ENCODE assay signal across 8 cellular contexts in the genomic region with DNA sequence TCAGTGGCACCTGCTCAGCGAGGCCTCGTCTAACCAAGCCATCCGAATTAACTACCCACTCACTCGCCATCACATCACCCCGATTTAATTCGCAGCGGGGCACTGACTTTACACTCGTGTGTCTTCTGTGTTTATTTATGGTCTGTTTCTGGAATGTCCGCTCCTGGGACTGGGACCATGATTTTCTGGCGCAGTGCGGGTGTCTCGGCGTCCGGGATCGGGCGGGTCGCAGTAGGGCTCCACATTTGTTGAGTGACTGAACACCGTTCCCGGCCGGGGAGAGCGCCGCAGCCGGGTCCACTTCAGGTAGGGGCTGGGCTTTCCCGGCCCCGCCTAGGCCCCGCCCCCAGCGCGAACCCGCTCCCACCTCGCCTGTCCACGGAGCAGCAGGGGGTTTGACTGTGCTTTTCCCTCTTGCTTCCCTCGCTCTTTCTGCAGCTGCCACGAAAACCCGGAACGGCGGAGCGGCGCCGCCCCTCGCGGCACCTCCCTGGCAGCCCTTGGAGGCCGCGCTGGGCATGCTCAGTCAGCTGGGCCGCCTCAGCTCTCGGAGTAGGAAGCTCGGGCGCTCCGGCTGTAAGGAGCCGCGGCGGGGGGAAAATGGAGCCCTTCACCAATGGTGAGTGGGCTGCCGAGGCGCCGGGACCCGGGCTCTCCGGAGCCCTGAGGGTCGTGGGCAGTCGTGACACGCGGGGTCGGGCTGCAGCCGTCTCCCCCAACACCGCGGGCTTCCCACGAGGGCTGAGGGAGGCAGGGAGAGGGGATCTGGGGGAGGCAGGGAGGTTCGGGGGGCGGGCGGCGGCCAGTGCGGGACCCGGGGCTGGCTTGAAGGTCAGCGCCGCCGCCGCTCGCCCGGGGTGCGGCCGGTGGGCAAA. TPM values are rescaled to one million over a fixed set of nuclear protein-coding genes. Genes with fewer than 3 reads are reported as not detected.
DNase-seq lines count a peak whose midpoint lies in the region; ATAC-seq and TF ChIP-seq lines count a peak whose summit lies in the region.

TSS of gene LNPEP (plus strand) at position 525 of the 875 bp plus-strand sequence. CDS start at position 601, 76 bp downstream.

- ATAC-seq in GM18909 (IDR thresholded peaks at IDR 0.05; ENCODE audit: poor library complexity, unreplicated experiment) (peak; percentile 53), HG03196 (IDR thresholded peaks at IDR 0.05; ENCODE audit: unreplicated experiment) (peak; percentile 41)

- no peaks in the 10 kb centered on the region for H3K27me3 ChIP-seq in AG04450 (ENCODE audit: control insufficient read depth, insufficient read depth, low read length)

- no peak for TF ChIP-seq CTCF in AG04450 (IDR thresholded peaks at IDR 0.05; ENCODE audit: low read depth, low read length)

- H3K9me3 ChIP-seq in AG04450 (ENCODE audit: control insufficient read depth, insufficient read depth, low read length): no peaks in the 10 kb centered on the region; the same call in 1 of the 2 replicates

- CTCF ChIA-PET in AG04450 (lab: Charles Lee): interaction anchor here (0.6 to 1.4 kb wide), 3 partner anchors 13 to 225 kb away, joined by 3 to 8 read pairs (median 5); no protein-coding TSS in a partner anchor

- peak; percentile 94 for DNase-seq in AG04450 (ENCODE audit: low read depth, low spot score)
- peak; percentile 97 for DNase-seq in NCI-H345 (lab: John Stamatoyannopoulos, UW)
- DNase-seq in activated CD4-positive, CD25-positive, alpha-beta regulatory T cell (lab: John Stamatoyannopoulos, UW): peak; percentile 81 to 87 (median 84)
- peak; percentile 94 for DNase-seq in central memory CD4-positive, alpha-beta T cell
- peak; percentile 92 for DNase-seq in inferior parietal cortex (ENCODE audit: extremely low spot score)
- DNase-seq in stimulated activated CD4-positive, alpha-beta T cell treated with anti-CD3 and anti-CD28 coated beads, Interleukin-12 subunit alpha, Interleukin-12 subunit beta, amount 100 ng/mL, for 24 hours (ENCODE audit: low read depth in 2 of 2): peak; percentile 90 to 91

- POLR2A ChIA-PET in AG04450 (lab: Yijun Ruan, JAX): interaction anchor here (0.5 to 1.4 kb wide), 7 partner anchors 43 to 322 kb away, joined by 3 to 11 read pairs (median 3); partner anchors contain the start of gene ERAP1

- peak within 1 kb of the TSS; percentile 88 for H3K4me3 ChIP-seq in AG04450 (ENCODE audit: low read depth, low read length)

- H3K27ac ChIP-seq in AG04450 (ENCODE audit: low read depth, low read length): peak within 1 kb of the TSS; percentile 97

RNA-seq across cellular contexts. Expression of gene LNPEP, which starts in this region (rescaled TPM):
- polyA plus RNA-seq in AG04450 (2011; rRNA removed): 9.7 and 13.4 TPM in 2 replicates
- 27.8 and 43.0 TPM in 2 replicates for polyA minus RNA-seq in AG04450 (2011; rRNA and poly(A)+ RNA removed)

Comparison
In these comparisons a context has a peak if more than half of its experiments do, and no peak if none do; other contexts are left out.
1. Peak in every context shown above with its lines: DNase-seq, ATAC-seq, H3K4me3 ChIP-seq and H3K27ac ChIP-seq.